8 cellular contexts compared by ENCODE assay signal in genomic region chr19:55113570-55114039, GRCh38. TPM values are rescaled to one million over a fixed set of nuclear protein-coding genes. Genes with fewer than 3 reads are reported as not detected.
DNase-seq lines count a peak whose midpoint lies in the region; ATAC-seq lines count a peak whose summit lies in the region.

No MANE protein-coding gene starts in this region.

- peaks cover 33% of the 10 kb centered on the region for H3K36me3 Mint-ChIP-seq in activated T-helper 2 cell treated with anti-CD3 and anti-CD28 coated beads, Interferon-gamma antibody, Interleukin-2, Interleukin-4, amounts not matched to agents 10 μg/mL and 5 μg/mL and 100 μg/mL, durations not matched to agents 14 hours and 24 hours and 36 hours (ENCODE audit: low read depth)

- no peaks in the 10 kb centered on the region for H3K27me3 Mint-ChIP-seq in activated T-helper 2 cell treated with anti-CD3 and anti-CD28 coated beads, Interferon-gamma antibody, Interleukin-2, Interleukin-4, amounts not matched to agents 10 μg/mL and 5 μg/mL and 100 μg/mL, durations not matched to agents 14 hours and 24 hours and 36 hours (ENCODE audit: low read depth)

- intact Hi-C loops in activated T-helper 2 cell treated with anti-CD3 and anti-CD28 coated beads, Interferon-gamma antibody, Interleukin-2, Interleukin-4, amounts not matched to agents 10 μg/mL and 5 μg/mL and 100 μg/mL, durations not matched to agents 14 hours and 24 hours and 36 hours (cut with micrococcal nuclease) = loop anchor here (10.0 kb wide), 1 partner anchor 511 kb away; the partner anchor contains the start of gene ZNF784

- no peak overlapping the region for H3K27ac Mint-ChIP-seq in activated T-helper 2 cell treated with anti-CD3 and anti-CD28 coated beads, Interferon-gamma antibody, Interleukin-2, Interleukin-4, amounts not matched to agents 10 μg/mL and 5 μg/mL and 100 μg/mL, durations not matched to agents 14 hours and 24 hours and 36 hours

- H3K9me3 Mint-ChIP-seq in activated T-helper 2 cell treated with anti-CD3 and anti-CD28 coated beads, Interferon-gamma antibody, Interleukin-2, Interleukin-4, amounts not matched to agents 10 μg/mL and 5 μg/mL and 100 μg/mL, durations not matched to agents 14 hours and 24 hours and 36 hours = no peaks in the 10 kb centered on the region

- H3K4me1 Mint-ChIP-seq in activated T-helper 2 cell treated with anti-CD3 and anti-CD28 coated beads, Interferon-gamma antibody, Interleukin-2, Interleukin-4, amounts not matched to agents 10 μg/mL and 5 μg/mL and 100 μg/mL, durations not matched to agents 14 hours and 24 hours and 36 hours (ENCODE audit: low read depth) = peaks cover 21% of the 10 kb centered on the region

- DNase-seq in AG08395 (ENCODE audit: low spot score) (peak; percentile 95), NCI-H2227 (lab: John Stamatoyannopoulos, UW; ENCODE audit: unreplicated experiment) (peak; percentile 93), epidermal melanocyte (ENCODE audit: insufficient read length, low spot score) (peak; percentile 75), mucosa of gallbladder (ENCODE audit: low spot score) (peak; percentile 81), CD1c-positive myeloid dendritic cell (ENCODE audit: extremely low spot score) (no peak), KG1 (lab: John Stamatoyannopoulos, UW) (no peak)
- no peak for DNase-seq in activated T-helper 2 cell treated with anti-CD3 and anti-CD28 coated beads, Interferon-gamma antibody, Interleukin-2, Interleukin-4, amounts not matched to agents 10 μg/mL and 5 μg/mL and 100 μg/mL, durations not matched to agents 14 hours and 24 hours and 36 hours (ENCODE audit: low spot score)

- ATAC-seq in HG03139 (IDR thresholded peaks at IDR 0.05; ENCODE audit: unreplicated experiment) = no peak

- H3K4me3 Mint-ChIP-seq in activated T-helper 2 cell treated with anti-CD3 and anti-CD28 coated beads, Interferon-gamma antibody, Interleukin-2, Interleukin-4, amounts not matched to agents 10 μg/mL and 5 μg/mL and 100 μg/mL, durations not matched to agents 14 hours and 24 hours and 36 hours (ENCODE audit: low read depth) = no peak overlapping the region

RNA-seq across cellular contexts. Expression of gene PPP1R12C, which starts 3.8 kb away (rescaled TPM):
- total RNA-seq in mucosa of gallbladder = 189 TPM
- total RNA-seq in activated T-helper 2 cell treated with anti-CD3 and anti-CD28 coated beads, Interferon-gamma antibody, Interleukin-2, Interleukin-4, amounts not matched to agents 10 μg/mL and 5 μg/mL and 100 μg/mL, durations not matched to agents 14 hours and 24 hours and 36 hours = 104 and 108 TPM in 2 replicates

RNA-seq across cellular contexts. Expression of gene TNNT1, which starts 35.4 kb away (rescaled TPM):
- 0.72 TPM for total RNA-seq in mucosa of gallbladder
- 0.27 and 1.3 TPM in 2 replicates for total RNA-seq in activated T-helper 2 cell treated with anti-CD3 and anti-CD28 coated beads, Interferon-gamma antibody, Interleukin-2, Interleukin-4, amounts not matched to agents 10 μg/mL and 5 μg/mL and 100 μg/mL, durations not matched to agents 14 hours and 24 hours and 36 hours

RNA-seq across cellular contexts. Expression of gene EPS8L1, which starts 37.9 kb away (rescaled TPM):
- 127 TPM for total RNA-seq in mucosa of gallbladder
- total RNA-seq in activated T-helper 2 cell treated with anti-CD3 and anti-CD28 coated beads, Interferon-gamma antibody, Interleukin-2, Interleukin-4, amounts not matched to agents 10 μg/mL and 5 μg/mL and 100 μg/mL, durations not matched to agents 14 hours and 24 hours and 36 hours = 4.9 and 6.6 TPM in 2 replicates

RNA-seq across cellular contexts. Expression of gene TNNI3, which starts 43.9 kb away (rescaled TPM):
- not detected for total RNA-seq in mucosa of gallbladder
- total RNA-seq in activated T-helper 2 cell treated with anti-CD3 and anti-CD28 coated beads, Interferon-gamma antibody, Interleukin-2, Interleukin-4, amounts not matched to agents 10 μg/mL and 5 μg/mL and 100 μg/mL, durations not matched to agents 14 hours and 24 hours and 36 hours = not detected in 2 replicates

RNA-seq across cellular contexts. Expression of gene RDH13, which starts 50.7 kb away (rescaled TPM):
- 63.0 TPM for total RNA-seq in mucosa of gallbladder
- total RNA-seq in activated T-helper 2 cell treated with anti-CD3 and anti-CD28 coated beads, Interferon-gamma antibody, Interleukin-2, Interleukin-4, amounts not matched to agents 10 μg/mL and 5 μg/mL and 100 μg/mL, durations not matched to agents 14 hours and 24 hours and 36 hours = 18.3 and 18.9 TPM in 2 replicates

Comparison
In these comparisons a context has a peak if more than half of its experiments do, and no peak if none do; other contexts are left out.
1. DNase-seq: peak in AG08395 (single experiment), NCI-H2227 (single experiment), epidermal melanocyte (single experiment) and mucosa of gallbladder (single experiment); none in CD1c-positive myeloid dendritic cell (single experiment), activated T-helper 2 cell treated with anti-CD3 and anti-CD28 coated beads, Interferon-gamma antibody, Interleukin-2, Interleukin-4, amounts not matched to agents 10 μg/mL and 5 μg/mL and 100 μg/mL, durations not matched to agents 14 hours and 24 hours and 36 hours (single experiment) and KG1 (single experiment).
2. RNA of gene EPS8L1, which starts 37.9 kb away (total RNA-seq): 127 TPM in mucosa of gallbladder (single experiment); 4.9 to 6.6 TPM in activated T-helper 2 cell treated with anti-CD3 and anti-CD28 coated beads, Interferon-gamma antibody, Interleukin-2, Interleukin-4, amounts not matched to agents 10 μg/mL and 5 μg/mL and 100 μg/mL, durations not matched to agents 14 hours and 24 hours and 36 hours; every median in the first group is over 10 times any median in the second.